1 cellular context compared by ENCODE assay signal in genomic region chr17:54849660-54850059, GRCh38.
TF ChIP-seq lines count a peak whose summit lies in the region.

No MANE protein-coding gene starts in this region.

TF ChIP-seq in HepG2, 621 proteins besides CTCF, POLR2A, EP300 and RAD21 (continued from another document):
- TF ChIP-seq ZNF235 (CRISPR knock-in tag; IDR thresholded peaks at IDR 0.05; ENCODE audit: borderline replicate concordance) = no peak
- no peak for TF ChIP-seq HHEX (CRISPR knock-in tag; IDR thresholded peaks at IDR 0.05)
- TF ChIP-seq CAMTA2 (CRISPR knock-in tag; IDR thresholded peaks at IDR 0.05; ENCODE audit: borderline replicate concordance) = no peak
- TF ChIP-seq ZFP90 (CRISPR knock-in tag; IDR thresholded peaks at IDR 0.05; ENCODE audit: borderline replicate concordance) = no peak
- no peak for TF ChIP-seq ZNF615 (CRISPR knock-in tag; IDR thresholded peaks at IDR 0.05; ENCODE audit: borderline replicate concordance)
- no peak for TF ChIP-seq ZNF674 (CRISPR knock-in tag; IDR thresholded peaks at IDR 0.05; ENCODE audit: low read depth)
- TF ChIP-seq, protein P1, sequence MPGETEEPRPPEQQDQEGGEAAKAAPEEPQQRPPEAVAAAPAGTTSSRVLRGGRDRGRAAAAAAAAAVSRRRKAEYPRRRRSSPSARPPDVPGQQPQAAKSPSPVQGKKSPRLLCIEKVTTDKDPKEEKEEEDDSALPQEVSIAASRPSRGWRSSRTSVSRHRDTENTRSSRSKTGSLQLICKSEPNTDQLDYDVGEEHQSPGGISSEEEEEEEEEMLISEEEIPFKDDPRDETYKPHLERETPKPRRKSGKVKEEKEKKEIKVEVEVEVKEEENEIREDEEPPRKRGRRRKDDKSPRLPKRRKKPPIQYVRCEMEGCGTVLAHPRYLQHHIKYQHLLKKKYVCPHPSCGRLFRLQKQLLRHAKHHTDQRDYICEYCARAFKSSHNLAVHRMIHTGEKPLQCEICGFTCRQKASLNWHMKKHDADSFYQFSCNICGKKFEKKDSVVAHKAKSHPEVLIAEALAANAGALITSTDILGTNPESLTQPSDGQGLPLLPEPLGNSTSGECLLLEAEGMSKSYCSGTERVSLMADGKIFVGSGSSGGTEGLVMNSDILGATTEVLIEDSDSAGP (CRISPR knock-in tag; IDR thresholded peaks at IDR 0.05; ENCODE audit: borderline replicate concordance) = no peak
